Comparison of ENCODE assay signal across 12 cellular contexts in the genomic region with DNA sequence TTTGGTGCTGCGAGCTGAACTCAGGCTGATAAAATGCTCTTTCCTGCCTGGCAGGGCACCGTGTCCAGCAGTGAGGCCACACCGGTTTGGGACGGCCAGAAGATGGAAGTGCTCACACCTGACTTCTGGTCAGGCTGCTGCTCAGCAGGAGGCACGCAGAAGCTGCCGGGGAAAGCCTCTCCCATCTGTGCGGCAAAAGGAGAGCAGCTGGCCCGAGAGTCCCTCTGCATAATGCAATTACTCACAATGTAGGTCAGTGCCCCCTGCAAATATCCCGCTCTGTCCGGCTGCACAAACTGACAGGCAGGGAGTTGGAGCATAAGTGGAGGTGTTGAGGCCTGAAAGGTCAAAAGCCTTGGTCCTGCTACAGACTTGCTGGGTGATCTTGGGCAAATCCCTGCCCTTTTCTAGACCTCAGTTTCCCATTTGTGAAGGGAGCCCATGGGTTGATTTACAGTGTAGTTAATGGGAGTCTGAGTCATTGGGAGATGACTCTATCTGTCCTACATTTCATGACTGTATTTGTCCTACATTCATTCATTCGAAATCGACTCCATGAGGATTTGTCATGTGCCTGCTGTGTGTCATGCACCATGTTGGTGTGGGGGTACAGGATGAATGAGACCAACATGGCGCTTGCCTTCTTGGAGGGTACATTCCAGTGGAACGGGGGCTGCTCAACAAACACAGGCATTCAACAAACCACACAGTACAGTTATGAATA.
A peak's percentile ranks its signal among the peaks of the same experiment; 100 is the strongest.
DNase-seq lines count a peak whose midpoint lies in the region; ATAC-seq and TF ChIP-seq lines count a peak whose summit lies in the region.
"Had no signal": no experiment of that assay in that cellular context is flagged by ENCODE, and none has a peak within 500 bp of the region (broad histone marks: within the 10 kb centered on the region; RNA-seq: fewer than 3 reads in every experiment).

No MANE protein-coding gene starts in this region.

- H2BK120ac ChIP-seq in mesenchymal stem cell (ENCODE audit: low read depth, low read length), result no peak overlapping the region

- H3K27ac Mint-ChIP-seq in CD4-positive, CD25-positive, alpha-beta regulatory T cell, result peak overlapping the region in 2 of 3 donors; percentile 8 to 33
- no peak overlapping the region for H3K27ac Mint-ChIP-seq in activated naive CD8-positive, alpha-beta T cell treated with anti-CD3 and anti-CD28 coated beads for 36 hours

- no peak overlapping the region for H3K27ac ChIP-seq in CD4-positive, CD25-positive, alpha-beta regulatory T cell (ENCODE audit: insufficient read depth, low read length, poor library complexity, severe bottlenecking)
- H3K27ac ChIP-seq in mesenchymal stem cell (ENCODE audit: low read length, poor library complexity, severe bottlenecking), result no peak overlapping the region
- H3K27ac ChIP-seq: pancreas had no signal

- H3K9me3 ChIP-seq in CD4-positive, CD25-positive, alpha-beta regulatory T cell (ENCODE audit: control insufficient read depth in 2 of 2, low read length in 2 of 2), result no peaks in the 10 kb centered on the region
- H3K9me3 ChIP-seq in mesenchymal stem cell (ENCODE audit: control insufficient read depth, low read length), result no peaks in the 10 kb centered on the region
- H3K9me3 ChIP-seq: pancreas had no signal

- no peak overlapping the region for H3K4me3 ChIP-seq in CD4-positive, CD25-positive, alpha-beta regulatory T cell (ENCODE audit: low read depth, low read length)
- H3K4me3 ChIP-seq in cardiac fibroblast (replicated peaks in 1 of 2; ENCODE audit: low read depth in 2 of 2, low read length in 2 of 2) (no peak overlapping the region), mesenchymal stem cell (ENCODE audit: insufficient read depth in 1 of 2, low read depth in 1 of 2, low read length in 2 of 2) (no peak overlapping the region)
- H3K4me3 ChIP-seq: pancreas had no signal

- H2AK5ac ChIP-seq in mesenchymal stem cell (ENCODE audit: low read length, severe bottlenecking), result no peak overlapping the region

- H3K4me2 ChIP-seq in mesenchymal stem cell (ENCODE audit: low read length, poor library complexity, severe bottlenecking), result no peak overlapping the region

- no peaks in the 10 kb centered on the region for H3K36me3 ChIP-seq in CD4-positive, CD25-positive, alpha-beta regulatory T cell (ENCODE audit: control insufficient read depth, insufficient read depth, low read length)
- no peaks in the 10 kb centered on the region for H3K36me3 ChIP-seq in mesenchymal stem cell (ENCODE audit: control insufficient read depth in 1 of 2, insufficient read depth in 2 of 2, low read depth in 1 of 2, low read length in 2 of 2)
- H3K36me3 ChIP-seq: pancreas had no signal

- H3K4me1 ChIP-seq in CD4-positive, CD25-positive, alpha-beta regulatory T cell (ENCODE audit: control insufficient read depth, insufficient read depth, low read length, poor library complexity, severe bottlenecking), result peaks cover 5% of the 10 kb centered on the region
- peaks cover 12% of the 10 kb centered on the region for H3K4me1 ChIP-seq in mesenchymal stem cell (ENCODE audit: control insufficient read depth, insufficient read depth, low read depth, low read length)
- H3K4me1 ChIP-seq: pancreas had no signal

- no peak overlapping the region for H3K4me3 Mint-ChIP-seq in CD4-positive, CD25-positive, alpha-beta regulatory T cell
- H3K4me3 Mint-ChIP-seq in activated naive CD8-positive, alpha-beta T cell treated with anti-CD3 and anti-CD28 coated beads for 36 hours, result no peak overlapping the region

- H3K9ac ChIP-seq in mesenchymal stem cell (ENCODE audit: low read length), result no peak overlapping the region

- no peak overlapping the region for H4K8ac ChIP-seq in mesenchymal stem cell (ENCODE audit: low read length)

- H2BK5ac ChIP-seq in mesenchymal stem cell (ENCODE audit: low read depth, low read length, poor library complexity, severe bottlenecking), result no peak overlapping the region

- peak overlapping the region in 1 of 2 experiments; percentile 39 for H3K14ac ChIP-seq in mesenchymal stem cell (ENCODE audit: low read length in 2 of 2)

- H2AFZ ChIP-seq in mesenchymal stem cell (ENCODE audit: low read depth, low read length), result no peak overlapping the region

- no peak for TF ChIP-seq CTCF in cardiac fibroblast (IDR thresholded peaks at IDR 0.05; ENCODE audit: low read depth, low read length)

- no peak overlapping the region for H3K23ac ChIP-seq in mesenchymal stem cell (ENCODE audit: low read length in 2 of 2)

- DNase-seq in CD4-positive, CD25-positive, alpha-beta regulatory T cell, result no peak
- DNase-seq in NCI-H524 (lab: John Stamatoyannopoulos, UW), result peak; percentile 89 to 94
- DNase-seq in cardiac fibroblast (ENCODE audit: low read depth in 2 of 2), result peak; percentile 25 to 80
- peak; percentile 49 for DNase-seq in mesenchymal stem cell
- DNase-seq in Ammon's horn (ENCODE audit: low spot score), result no peak
- DNase-seq in middle frontal gyrus (ENCODE audit: extremely low spot score, low spot score), result no peak
- DNase-seq in activated gamma-delta T cell treated with Interleukin-2 at 50 U/mL for 16 hours, result no peak
- DNase-seq in activated naive CD8-positive, alpha-beta T cell treated with anti-CD3 and anti-CD28 coated beads for 36 hours, result no peak
- DNase-seq: activated T-cell treated with anti-CD3 and anti-CD28 coated beads, Interleukin-2, amount 50 U/mL, for 1 hour; DND-41; MV-4-11; pancreas had no signal

- peaks cover 0 to 10% (median 0%) of the 10 kb centered on the region in 4 donors for H3K4me1 Mint-ChIP-seq in CD4-positive, CD25-positive, alpha-beta regulatory T cell
- no peaks in the 10 kb centered on the region for H3K4me1 Mint-ChIP-seq in activated naive CD8-positive, alpha-beta T cell treated with anti-CD3 and anti-CD28 coated beads for 36 hours

- H3K36me3 Mint-ChIP-seq in CD4-positive, CD25-positive, alpha-beta regulatory T cell, result no peaks in the 10 kb centered on the region
- no peaks in the 10 kb centered on the region for H3K36me3 Mint-ChIP-seq in activated naive CD8-positive, alpha-beta T cell treated with anti-CD3 and anti-CD28 coated beads for 36 hours

- no peaks in the 10 kb centered on the region for H3K27me3 ChIP-seq in CD4-positive, CD25-positive, alpha-beta regulatory T cell (ENCODE audit: control insufficient read depth, insufficient read depth, low read length)
- H3K27me3 ChIP-seq in mesenchymal stem cell (ENCODE audit: control insufficient read depth in 1 of 2, insufficient read depth in 1 of 2, low read length in 2 of 2), result peaks cover 0 to 10% of the 10 kb centered on the region in 2 experiments
- H3K27me3 ChIP-seq: pancreas had no signal

- H3K79me1 ChIP-seq in mesenchymal stem cell (replicated peaks; ENCODE audit: low read length, poor library complexity, severe bottlenecking), result no peaks in the 10 kb centered on the region

- H4K91ac ChIP-seq in mesenchymal stem cell (ENCODE audit: low read length), result no peak overlapping the region

- H3K4ac ChIP-seq in mesenchymal stem cell (ENCODE audit: low read depth in 1 of 2, low read length in 2 of 2), result no peak overlapping the region

- H3K18ac ChIP-seq in mesenchymal stem cell (ENCODE audit: low read depth in 1 of 2, low read length in 2 of 2), result peak overlapping the region in 1 of 2 experiments; percentile 47

- WGBS in mesenchymal stem cell, result 30% methylated on average over 10 of the region's 14 CpGs

- no peak overlapping the region for H2BK15ac ChIP-seq in mesenchymal stem cell (ENCODE audit: low read depth, poor library complexity, severe bottlenecking)

- no peak for ATAC-seq in CD4-positive, CD25-positive, alpha-beta regulatory T cell (ENCODE audit: low read depth in 2 of 2)

- H3K27me3 Mint-ChIP-seq in CD4-positive, CD25-positive, alpha-beta regulatory T cell, result no peaks in the 10 kb centered on the region
- no peaks in the 10 kb centered on the region for H3K27me3 Mint-ChIP-seq in activated naive CD8-positive, alpha-beta T cell treated with anti-CD3 and anti-CD28 coated beads for 36 hours

- no peak overlapping the region for H2BK12ac ChIP-seq in mesenchymal stem cell (ENCODE audit: low read length in 2 of 2)

- H3K9me3 Mint-ChIP-seq in CD4-positive, CD25-positive, alpha-beta regulatory T cell, result peaks cover 0 to 2% (median 0%) of the 10 kb centered on the region in 7 donors
- H3K9me3 Mint-ChIP-seq in activated naive CD8-positive, alpha-beta T cell treated with anti-CD3 and anti-CD28 coated beads for 36 hours, result no peaks in the 10 kb centered on the region

Comparison
In these comparisons a context has a peak if more than half of its experiments do, and no peak if none do; other contexts are left out.
1. DNase-seq: peak in NCI-H524 (2 of 2), cardiac fibroblast (2 of 2) and mesenchymal stem cell (single experiment); none in CD4-positive, CD25-positive, alpha-beta regulatory T cell (0 of 3), Ammon's horn (single experiment), middle frontal gyrus (single experiment), activated gamma-delta T cell treated with Interleukin-2 at 50 U/mL for 16 hours (single experiment) and activated naive CD8-positive, alpha-beta T cell treated with anti-CD3 and anti-CD28 coated beads for 36 hours (single experiment).